Comparison of ENCODE assay signal across 9 cellular contexts in genomic region chr11:76587810-76588454, GRCh38.
A peak's percentile ranks its signal among the peaks of the same experiment; 100 is the strongest.
DNase-seq lines count a peak whose midpoint lies in the region; ATAC-seq and TF ChIP-seq lines count a peak whose summit lies in the region.
"Had no signal": no experiment of that assay in that cellular context is flagged by ENCODE, and none has a peak within 500 bp of the region (broad histone marks: within the 10 kb centered on the region; RNA-seq: fewer than 3 reads in every experiment).

No MANE protein-coding gene starts in this region.

- H3K9me3 Mint-ChIP-seq in activated CD4-positive, alpha-beta T cell treated with anti-CD3 and anti-CD28 coated beads, Interleukin-2, amount 10 ng/mL, durations not matched to agents 7 days and 5 days: peaks cover 2% of the 10 kb centered on the region
- H3K9me3 Mint-ChIP-seq in activated CD8-positive, alpha-beta T cell treated with anti-CD3 and anti-CD28 coated beads, Interleukin-2, amount 10 ng/mL, durations not matched to agents 7 days and 5 days (ENCODE audit: insufficient read depth): peaks cover 12% of the 10 kb centered on the region
- no peaks in the 10 kb centered on the region for H3K9me3 Mint-ChIP-seq in stimulated activated effector memory CD8-positive, alpha-beta T cell treated with anti-CD3 and anti-CD28 coated beads, Interleukin-12 subunit alpha, Interleukin-12 subunit beta, amount 100 ng/mL, for 72 hours
- no peaks in the 10 kb centered on the region for H3K9me3 Mint-ChIP-seq in glutamatergic neuron (ENCODE audit: unreplicated experiment)

- H3K27ac Mint-ChIP-seq in activated CD4-positive, alpha-beta T cell treated with anti-CD3 and anti-CD28 coated beads, Interleukin-2, amount 10 ng/mL, durations not matched to agents 7 days and 5 days: peak overlapping the region; percentile 86
- H3K27ac Mint-ChIP-seq in activated CD8-positive, alpha-beta T cell treated with anti-CD3 and anti-CD28 coated beads, Interleukin-2, amount 10 ng/mL, durations not matched to agents 7 days and 5 days: peak overlapping the region; percentile 89
- H3K27ac Mint-ChIP-seq in stimulated activated effector memory CD8-positive, alpha-beta T cell treated with anti-CD3 and anti-CD28 coated beads, Interleukin-12 subunit alpha, Interleukin-12 subunit beta, amount 100 ng/mL, for 72 hours: peak overlapping the region; percentile 82
- no peak overlapping the region for H3K27ac Mint-ChIP-seq in glutamatergic neuron (ENCODE audit: unreplicated experiment)

- H3K4me1 ChIP-seq in body of pancreas: no peaks in the 10 kb centered on the region

- no peaks in the 10 kb centered on the region for H3K36me3 ChIP-seq in body of pancreas (replicated peaks in 1 of 2; ENCODE audit: insufficient read depth in 1 of 2, low read depth in 2 of 2)

- H3K4me1 Mint-ChIP-seq in activated CD4-positive, alpha-beta T cell treated with anti-CD3 and anti-CD28 coated beads, Interleukin-2, amount 10 ng/mL, durations not matched to agents 7 days and 5 days: peaks cover 55% of the 10 kb centered on the region
- H3K4me1 Mint-ChIP-seq in activated CD8-positive, alpha-beta T cell treated with anti-CD3 and anti-CD28 coated beads, Interleukin-2, amount 10 ng/mL, durations not matched to agents 7 days and 5 days (ENCODE audit: low read depth): peaks cover 56% of the 10 kb centered on the region
- peaks cover 30% of the 10 kb centered on the region for H3K4me1 Mint-ChIP-seq in stimulated activated effector memory CD8-positive, alpha-beta T cell treated with anti-CD3 and anti-CD28 coated beads, Interleukin-12 subunit alpha, Interleukin-12 subunit beta, amount 100 ng/mL, for 72 hours
- no peaks in the 10 kb centered on the region for H3K4me1 Mint-ChIP-seq in glutamatergic neuron (ENCODE audit: low read depth, unreplicated experiment)

- no peak overlapping the region for H3K4me3 ChIP-seq in fibroblast of villous mesenchyme (ENCODE audit: low read depth, low read length)
- no peak overlapping the region for H3K4me3 ChIP-seq in body of pancreas

- H3K27me3 Mint-ChIP-seq in activated CD4-positive, alpha-beta T cell treated with anti-CD3 and anti-CD28 coated beads, Interleukin-2, amount 10 ng/mL, durations not matched to agents 7 days and 5 days: no peaks in the 10 kb centered on the region
- H3K27me3 Mint-ChIP-seq in activated CD8-positive, alpha-beta T cell treated with anti-CD3 and anti-CD28 coated beads, Interleukin-2, amount 10 ng/mL, durations not matched to agents 7 days and 5 days (ENCODE audit: low read depth): no peaks in the 10 kb centered on the region
- no peaks in the 10 kb centered on the region for H3K27me3 Mint-ChIP-seq in glutamatergic neuron (ENCODE audit: unreplicated experiment)

- ATAC-seq in activated CD8-positive, alpha-beta T cell treated with anti-CD3 and anti-CD28 coated beads, Interleukin-2, amount 10 ng/mL, durations not matched to agents 7 days and 5 days: no peak
- peak; percentile 51 for ATAC-seq in stimulated activated effector memory CD8-positive, alpha-beta T cell treated with anti-CD3 and anti-CD28 coated beads, Interleukin-12 subunit alpha, Interleukin-12 subunit beta, amount 100 ng/mL, for 72 hours
- ATAC-seq in body of pancreas: no peak

- intact Hi-C loops in body of pancreas (cut with DNase I): no loop called here

- POLR2A ChIA-PET in activated CD4-positive, alpha-beta T cell treated with anti-CD3 and anti-CD28 coated beads, Interleukin-2, amount 10 ng/mL, durations not matched to agents 7 days and 5 days (lab: Charles Lee): no interaction called here
- POLR2A ChIA-PET in activated CD8-positive, alpha-beta T cell treated with anti-CD3 and anti-CD28 coated beads, Interleukin-2, amount 10 ng/mL, durations not matched to agents 7 days and 5 days (lab: Charles Lee): interaction anchor here (0.8 kb wide), 1 partner anchor 37 kb away, joined by 3 read pairs; no protein-coding TSS in a partner anchor

- no peaks in the 10 kb centered on the region for H3K27me3 ChIP-seq in body of pancreas

- no peaks in the 10 kb centered on the region for H3K9me3 ChIP-seq in body of pancreas

- CTCF ChIA-PET in activated CD4-positive, alpha-beta T cell treated with anti-CD3 and anti-CD28 coated beads, Interleukin-2, amount 10 ng/mL, durations not matched to agents 7 days and 5 days (lab: Charles Lee): interaction anchor here (0.8 to 1.4 kb wide), 4 partner anchors 12 to 53 kb away, joined by 3 to 5 read pairs (median 3); no protein-coding TSS in a partner anchor
- CTCF ChIA-PET in activated CD8-positive, alpha-beta T cell treated with anti-CD3 and anti-CD28 coated beads, Interleukin-2, amount 10 ng/mL, durations not matched to agents 7 days and 5 days (lab: Charles Lee): interaction anchor here (1.0 to 1.2 kb wide), 3 partner anchors 11 to 92 kb away, joined by 3 to 5 read pairs (median 3); no protein-coding TSS in a partner anchor

- no peaks in the 10 kb centered on the region for H3K36me3 Mint-ChIP-seq in activated CD4-positive, alpha-beta T cell treated with anti-CD3 and anti-CD28 coated beads, Interleukin-2, amount 10 ng/mL, durations not matched to agents 7 days and 5 days (ENCODE audit: low read depth)
- peaks cover 12% of the 10 kb centered on the region for H3K36me3 Mint-ChIP-seq in activated CD8-positive, alpha-beta T cell treated with anti-CD3 and anti-CD28 coated beads, Interleukin-2, amount 10 ng/mL, durations not matched to agents 7 days and 5 days (ENCODE audit: low read depth)
- no peaks in the 10 kb centered on the region for H3K36me3 Mint-ChIP-seq in stimulated activated effector memory CD8-positive, alpha-beta T cell treated with anti-CD3 and anti-CD28 coated beads, Interleukin-12 subunit alpha, Interleukin-12 subunit beta, amount 100 ng/mL, for 72 hours
- H3K36me3 Mint-ChIP-seq in glutamatergic neuron (ENCODE audit: unreplicated experiment): no peaks in the 10 kb centered on the region

- H3K4me3 Mint-ChIP-seq in activated CD4-positive, alpha-beta T cell treated with anti-CD3 and anti-CD28 coated beads, Interleukin-2, amount 10 ng/mL, durations not matched to agents 7 days and 5 days: no peak overlapping the region
- H3K4me3 Mint-ChIP-seq in activated CD8-positive, alpha-beta T cell treated with anti-CD3 and anti-CD28 coated beads, Interleukin-2, amount 10 ng/mL, durations not matched to agents 7 days and 5 days: no peak overlapping the region
- H3K4me3 Mint-ChIP-seq in stimulated activated effector memory CD8-positive, alpha-beta T cell treated with anti-CD3 and anti-CD28 coated beads, Interleukin-12 subunit alpha, Interleukin-12 subunit beta, amount 100 ng/mL, for 72 hours: peak overlapping the region; percentile 21
- no peak overlapping the region for H3K4me3 Mint-ChIP-seq in glutamatergic neuron (ENCODE audit: unreplicated experiment)

- 50 to 62% methylated on average over 5 of the region's 5 CpGs for WGBS in body of pancreas, 2 donors

- TF ChIP-seq CTCF in fibroblast of villous mesenchyme (IDR thresholded peaks at IDR 0.05; ENCODE audit: insufficient read depth, low read depth, low read length): no peak
- TF ChIP-seq CTCF in glutamatergic neuron (IDR thresholded peaks at IDR 0.05; ENCODE audit: partially characterized antibody, unreplicated experiment): no peak
- no peak for TF ChIP-seq CTCF in body of pancreas (IDR thresholded peaks at IDR 0.05)

- H3K27ac ChIP-seq in body of pancreas: peak overlapping the region in 2 of 4 donors; percentile 40 to 60

- DNase-seq in activated CD4-positive, alpha-beta T cell treated with anti-CD3 and anti-CD28 coated beads, Interleukin-2, amount 10 ng/mL, durations not matched to agents 7 days and 5 days: no peak
- DNase-seq in activated CD4-positive, alpha-beta T cell treated with anti-CD3 and anti-CD28 coated beads, Interleukin-2, amount 50 U/mL, for 48 hours: no peak
- DNase-seq in activated CD8-positive, alpha-beta T cell treated with anti-CD3 and anti-CD28 coated beads, Interleukin-2, amount 10 ng/mL, durations not matched to agents 7 days and 5 days: no peak
- DNase-seq in fibroblast of villous mesenchyme (ENCODE audit: low read depth) (peak; percentile 60), glutamatergic neuron (no peak), NK-92 (lab: John Stamatoyannopoulos, UW; ENCODE audit: unreplicated experiment) (no peak), body of pancreas (no peak)
- DNase-seq in stimulated activated effector memory CD8-positive, alpha-beta T cell treated with anti-CD3 and anti-CD28 coated beads, Interleukin-12 subunit alpha, Interleukin-12 subunit beta, amount 100 ng/mL, for 72 hours (ENCODE audit: low spot score in 2 of 2): no peak
- DNase-seq: NCI-H82 had no signal

- TF ChIP-seq POLR2A in body of pancreas (IDR thresholded peaks at IDR 0.05): no peak
